ENCODE assay signal across 25 cellular contexts in the genomic region with DNA sequence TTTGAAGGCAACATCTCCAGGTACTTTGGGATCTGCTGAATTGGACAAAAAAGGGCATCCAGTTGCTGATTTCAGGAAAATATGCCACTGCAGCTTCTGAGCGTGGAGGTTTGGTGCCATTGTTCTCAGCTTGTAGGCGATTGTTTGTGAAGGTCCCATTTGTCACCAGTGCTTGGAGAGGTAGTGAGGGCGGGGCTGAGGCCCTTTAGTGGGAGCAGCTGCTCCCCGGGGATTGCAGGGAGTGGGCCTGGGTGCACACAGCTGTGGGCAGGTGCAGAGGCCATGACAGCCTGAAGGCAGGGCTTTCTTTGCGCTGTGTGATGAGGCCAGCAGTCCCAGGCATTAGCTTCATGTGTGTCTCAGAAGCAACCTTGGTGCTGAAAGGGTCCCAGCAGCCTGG. TPM values are rescaled to one million over a fixed set of nuclear protein-coding genes. Genes with fewer than 3 reads are reported as not detected.
DNase-seq lines count a peak whose midpoint lies in the region; ATAC-seq and TF ChIP-seq lines count a peak whose summit lies in the region.
"Had no signal": no experiment of that assay in that cellular context is flagged by ENCODE, and none has a peak within 500 bp of the region (broad histone marks: within the 10 kb centered on the region; RNA-seq: fewer than 3 reads in every experiment).

No MANE protein-coding gene starts in this region.

- peaks cover 10% of the 10 kb centered on the region for H3K4me1 Mint-ChIP-seq in MCF 10A (ENCODE audit: insufficient read depth, unreplicated experiment)

- H3K27me3 Mint-ChIP-seq in MCF 10A (ENCODE audit: insufficient read depth, unreplicated experiment), result no peaks in the 10 kb centered on the region

- H3K9me3 ChIP-seq in breast epithelium (no peaks in the 10 kb centered on the region), right lobe of liver (no peaks in the 10 kb centered on the region), sigmoid colon (no peaks in the 10 kb centered on the region)
- H3K9me3 ChIP-seq: colonic mucosa, prostate gland had no signal

- peak overlapping the region; percentile 43 for H3K4me3 Mint-ChIP-seq in MCF 10A (ENCODE audit: unreplicated experiment)
- H3K4me3 Mint-ChIP-seq: activated naive CD4-positive, alpha-beta T cell treated with anti-CD3 and anti-CD28 coated beads, Interleukin-2, amount 10 ng/mL, durations not matched to agents 7 days and 5 days; CD4-positive, alpha-beta T cell; HFFc6; T-helper 2 cell treated with Interferon-gamma antibody and Interleukin-4, amounts not matched to agents 5 μg/mL and 100 μg/mL, for 36 hours had no signal

- intact Hi-C loops in MCF 10A (cut with micrococcal nuclease) (no loop called here), breast epithelium (cut with DNase I; ENCODE audit: low total_unique reads) (no loop called here), right lobe of liver (cut with DNase I) (no loop called here), sigmoid colon (cut with DNase I) (no loop called here)

- no peak overlapping the region for H3K27ac Mint-ChIP-seq in MCF 10A (ENCODE audit: low read depth, unreplicated experiment)
- H3K27ac Mint-ChIP-seq: activated naive CD4-positive, alpha-beta T cell treated with anti-CD3 and anti-CD28 coated beads, Interleukin-2, amount 10 ng/mL, durations not matched to agents 7 days and 5 days; CD4-positive, alpha-beta T cell; HFFc6; naive thymus-derived CD8-positive, alpha-beta T cell; T-helper 2 cell treated with Interferon-gamma antibody and Interleukin-4, amounts not matched to agents 5 μg/mL and 100 μg/mL, for 36 hours had no signal

- H3K27me3 ChIP-seq in breast epithelium (no peaks in the 10 kb centered on the region), right lobe of liver (no peaks in the 10 kb centered on the region), sigmoid colon (no peaks in the 10 kb centered on the region)

- peaks cover under 1 to 5% of the 10 kb centered on the region in 2 donors for H3K4me1 ChIP-seq in breast epithelium
- peaks cover 0 to 54% (median 21%) of the 10 kb centered on the region in 4 donors for H3K4me1 ChIP-seq in right lobe of liver
- peaks cover 0 to 69% (median 63%) of the 10 kb centered on the region in 4 donors for H3K4me1 ChIP-seq in sigmoid colon
- H3K4me1 ChIP-seq: colonic mucosa had no signal

- TF ChIP-seq CTCF in MCF 10A (IDR thresholded peaks at IDR 0.05; ENCODE audit: unreplicated experiment) (no peak), breast epithelium (IDR thresholded peaks at IDR 0.05) (no peak), astrocyte of the spinal cord (IDR thresholded peaks at IDR 0.05; ENCODE audit: low read depth, low read length) (no peak), right lobe of liver (IDR thresholded peaks at IDR 0.05) (no peak), sigmoid colon (IDR thresholded peaks at IDR 0.05) (no peak)

- no peak for DNase-seq in MCF 10A (ENCODE audit: unreplicated experiment)
- no peak for DNase-seq in breast epithelium (ENCODE audit: low spot score in 2 of 2)
- no peak for DNase-seq in astrocyte of the spinal cord (ENCODE audit: low read depth, low spot score)
- no peak for DNase-seq in right lobe of liver
- no peak for DNase-seq in DMS79 (lab: John Stamatoyannopoulos, UW)
- no peak for DNase-seq in sigmoid colon
- DNase-seq in GOT3 (lab: John Stamatoyannopoulos, UW), result no peak
- DNase-seq: activated naive CD4-positive, alpha-beta T cell treated with anti-CD3 and anti-CD28 coated beads, Interleukin-2, amount 10 ng/mL, durations not matched to agents 7 days and 5 days; activated T-cell treated with anti-CD3 and anti-CD28 coated beads, Interleukin-2, amount 50 U/mL, for 48 hours; CD4-positive, alpha-beta T cell; colonic mucosa; DMS53; foreskin fibroblast; HFFc6; hypothalamus; mammary epithelial cell; naive thymus-derived CD8-positive, alpha-beta T cell; NCI-H82 had no signal

- H3K27ac ChIP-seq in breast epithelium (no peak overlapping the region), right lobe of liver (peak overlapping the region in 2 of 3 donors; percentile 85 to 87), sigmoid colon (peak overlapping the region in 2 of 4 donors; percentile 94 to 95)
- H3K27ac ChIP-seq: colonic mucosa, PC-9, prostate gland had no signal

- H3K9me3 Mint-ChIP-seq in MCF 10A (ENCODE audit: unreplicated experiment), result no peaks in the 10 kb centered on the region
- H3K9me3 Mint-ChIP-seq: activated naive CD4-positive, alpha-beta T cell treated with anti-CD3 and anti-CD28 coated beads, Interleukin-2, amount 10 ng/mL, durations not matched to agents 7 days and 5 days; CD4-positive, alpha-beta T cell; HFFc6; T-helper 2 cell treated with Interferon-gamma antibody and Interleukin-4, amounts not matched to agents 5 μg/mL and 100 μg/mL, for 36 hours had no signal

- H3K36me3 ChIP-seq in breast epithelium (peaks cover 8% of the 10 kb centered on the region), right lobe of liver (peaks cover 0 to 59% (median 21%) of the 10 kb centered on the region in 4 donors), sigmoid colon (peaks cover 21 to 60% (median 46%) of the 10 kb centered on the region in 4 donors)

- CTCF ChIA-PET in MCF 10A (lab: Yijun Ruan, JAX), result interaction anchor here (0.7 kb wide), 1 partner anchor 1417 kb away, joined by 5 read pairs; no protein-coding TSS in a partner anchor

- in situ Hi-C loops in astrocyte of the spinal cord (cut with HindIII; ENCODE audit: low sequenced_read_pairs), result no loop called here

- TF ChIP-seq POLR2A in breast epithelium (IDR thresholded peaks at IDR 0.05), result no peak
- TF ChIP-seq POLR2A in right lobe of liver (IDR thresholded peaks at IDR 0.05), result no peak
- no peak for TF ChIP-seq POLR2A in sigmoid colon (IDR thresholded peaks at IDR 0.05)

- H3K36me3 Mint-ChIP-seq in MCF 10A (ENCODE audit: insufficient read depth, unreplicated experiment), result peaks cover 29% of the 10 kb centered on the region
- H3K36me3 Mint-ChIP-seq: activated naive CD4-positive, alpha-beta T cell treated with anti-CD3 and anti-CD28 coated beads, Interleukin-2, amount 10 ng/mL, durations not matched to agents 7 days and 5 days; naive thymus-derived CD8-positive, alpha-beta T cell had no signal

- H3K4me3 ChIP-seq in breast epithelium (peak overlapping the region in 1 of 3 donors; percentile 97), astrocyte of the spinal cord (ENCODE audit: low read depth, low read length) (peak overlapping the region; percentile 98), right lobe of liver (peak overlapping the region in 2 of 3 donors; percentile 8 to 66), sigmoid colon (no peak overlapping the region)
- H3K4me3 ChIP-seq: colonic mucosa, K562, PC-9, prostate gland had no signal

- BruUV-seq in MCF 10A (replicated peaks; lab: Mats Ljungman, UMichigan), result no TSS peak

- no peak for TF ChIP-seq EP300 in sigmoid colon (IDR thresholded peaks at IDR 0.05)

- no peak for ATAC-seq in right lobe of liver
- ATAC-seq in GM19351 (IDR thresholded peaks at IDR 0.05; ENCODE audit: unreplicated experiment), result no peak
- ATAC-seq: activated CD4-positive, CD25-positive, alpha-beta regulatory T cell treated with anti-CD3 and anti-CD28 coated beads, Interleukin-2, amount 50 U/mL, for 24 hours; naive thymus-derived CD8-positive, alpha-beta T cell had no signal

- WGBS in right lobe of liver (ENCODE audit: insufficient coverage, low coverage, low lambda C conversion rate, missing lambda C conversion rate), result 50% methylated on average over 2 of the region's 5 CpGs
- WGBS in sigmoid colon, 2 donors, result 56 to 78% methylated on average over 5 of the region's 5 CpGs

- POLR2A ChIA-PET in MCF 10A (lab: Yijun Ruan, JAX), result interaction anchor here (0.7 kb wide), 1 partner anchor 30 kb away, joined by 3 read pairs; no protein-coding TSS in a partner anchor

RNA-seq across cellular contexts. Expression of a gene that starts 3.9 kb away (rescaled TPM):
- total RNA-seq in MCF 10A (2022) (8.8 and 14.2 TPM in 2 replicates), breast epithelium (10 to 100 TPM; 30.7 to 73.7 (median 71.0) TPM), right lobe of liver (10 to 100 TPM; 32.1 to 73.8 (median 57.3) TPM), sigmoid colon (10 to 100 TPM; 18.4 to 51.3 (median 23.3) TPM)
- polyA plus RNA-seq in sigmoid colon, result 10 to 100 TPM in 2 of 3 donors, 1 to 10 TPM in 1; 3.0 to 27.5 (median 10.4) TPM
- total RNA-seq: SK-MEL-5 had no signal
- polyA plus RNA-seq: K562; naive thymus-derived CD8-positive, alpha-beta T cell had no signal

Comparison
In these comparisons a context has a peak if more than half of its experiments do, and no peak if none do; other contexts are left out.
1. H3K27ac ChIP-seq: peak in right lobe of liver (2 of 3); none in breast epithelium (0 of 2).
2. H3K4me3 ChIP-seq: peak in astrocyte of the spinal cord (single experiment) and right lobe of liver (2 of 3); none in sigmoid colon (0 of 4).